17 cellular contexts compared by ENCODE assay signal in the genomic region with DNA sequence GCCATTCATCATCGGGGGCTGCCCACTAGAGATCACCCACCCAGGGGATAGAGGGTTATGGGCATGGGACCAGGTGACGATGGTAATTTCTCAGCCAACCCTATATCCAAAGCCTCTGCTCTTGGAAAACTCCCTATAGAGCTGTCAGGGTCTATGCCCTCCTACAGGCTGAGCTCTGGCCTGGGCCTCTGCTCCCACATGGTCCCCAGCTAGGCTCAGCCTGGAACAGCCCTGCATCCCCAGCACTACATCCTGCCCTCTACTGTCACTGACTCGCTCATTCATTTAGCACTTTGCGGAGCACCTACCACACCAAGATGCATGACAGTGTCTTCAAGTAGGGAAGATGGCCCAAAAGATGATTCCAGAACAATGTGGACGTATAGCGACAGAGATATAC. TPM values are rescaled to one million over a fixed set of nuclear protein-coding genes. Genes with fewer than 3 reads are reported as not detected.
"Had no signal": no experiment of that assay in that cellular context is flagged by ENCODE, and none has a peak within 500 bp of the region (broad histone marks: within the 10 kb centered on the region; RNA-seq: fewer than 3 reads in every experiment).

No MANE protein-coding gene starts in this region.

- H3K27ac ChIP-seq: hepatocyte, right atrium auricular region, transverse colon, VCaP had no signal

- H3K36me3 Mint-ChIP-seq: stimulated activated memory B cell treated with anti-CD40 and anti-IgM and Interleukin-4, amounts not matched to agents 10 μg/mL and 1 μg/mL and 100 μg/mL, for 72 hours had no signal

- H3K36me3 ChIP-seq: right atrium auricular region, transverse colon had no signal

- H3K9me3 Mint-ChIP-seq: naive thymus-derived CD4-positive, alpha-beta T cell; stimulated activated memory B cell treated with anti-CD40 and anti-IgM and Interleukin-4, amounts not matched to agents 10 μg/mL and 1 μg/mL and 100 μg/mL, for 72 hours had no signal

- H3K4me3 Mint-ChIP-seq: activated CD8-positive, alpha-beta T cell treated with anti-CD3 and anti-CD28 coated beads, Interleukin-2, amount 10 ng/mL, durations not matched to agents 7 days and 5 days; stimulated activated memory B cell treated with anti-CD40 and anti-IgM and Interleukin-4, amounts not matched to agents 10 μg/mL and 1 μg/mL and 100 μg/mL, for 72 hours had no signal

- H3K27ac Mint-ChIP-seq: activated CD8-positive, alpha-beta T cell treated with anti-CD3 and anti-CD28 coated beads, Interleukin-2, amount 10 ng/mL, durations not matched to agents 7 days and 5 days; stimulated activated memory B cell treated with anti-CD40 and anti-IgM and Interleukin-4, amounts not matched to agents 10 μg/mL and 1 μg/mL and 100 μg/mL, for 72 hours had no signal

- H3K9me3 ChIP-seq: right atrium auricular region, transverse colon had no signal

- ATAC-seq: activated CD8-positive, alpha-beta T cell treated with anti-CD3 and anti-CD28 coated beads, Interleukin-2, amount 10 ng/mL, durations not matched to agents 7 days and 5 days; naive thymus-derived CD4-positive, alpha-beta T cell had no signal

- H3K27me3 ChIP-seq: hepatocyte, right atrium auricular region, transverse colon had no signal

- H3K4me3 ChIP-seq: hepatocyte, right atrium auricular region, transverse colon had no signal

- DNase-seq: activated CD4-positive, alpha-beta T cell treated with anti-CD3 and anti-CD28 coated beads for 4 hours; activated CD8-positive, alpha-beta memory T cell treated with anti-CD3 and anti-CD28 coated beads, Interleukin-2, amount 50 U/mL, for 48 hours; activated CD8-positive, alpha-beta T cell treated with anti-CD3 and anti-CD28 coated beads, Interleukin-2, amount 10 ng/mL, durations not matched to agents 7 days and 5 days; activated naive CD4-positive, alpha-beta T cell treated with anti-CD3 and anti-CD28 coated beads, Interleukin-2, amount 50 U/mL, for 16 hours; amygdala; naive thymus-derived CD4-positive, alpha-beta T cell; nucleus accumbens; substantia nigra; transverse colon had no signal

RNA-seq across cellular contexts. Expression of a gene that starts 45.0 kb away (rescaled TPM):
- total RNA-seq: activated CD8-positive, alpha-beta T cell treated with anti-CD3 and anti-CD28 coated beads, Interleukin-2, amount 10 ng/mL, durations not matched to agents 7 days and 5 days; cerebellum; dermis microvascular lymphatic vessel endothelial cell; lower leg skin; naive thymus-derived CD4-positive, alpha-beta T cell; posterior vena cava had no signal
- polyA plus RNA-seq: naive thymus-derived CD4-positive, alpha-beta T cell had no signal
